ENCODE assay signal across 1 cellular context in genomic region chr18:57397440-57397839, GRCh38.
A peak's percentile ranks its signal among the peaks of the same experiment; 100 is the strongest.
TF ChIP-seq lines count a peak whose summit lies in the region.

No MANE protein-coding gene starts in this region.

TF ChIP-seq in HepG2, 621 proteins besides CTCF, POLR2A, EP300 and RAD21:
- TF ChIP-seq FOSL2 (CRISPR knock-in tag; IDR thresholded peaks at IDR 0.05) (0 out of 2 replicates have a peak, but pooled peaks have one; percentile 13), ZNF788 (CRISPR knock-in tag; IDR thresholded peaks at IDR 0.05; ENCODE audit: borderline replicate concordance) (no peak)
